In genomic region chr6:143329323-143329722, GRCh38 we compare ENCODE assay signal across 19 cellular contexts.
"Had no signal": no experiment of that assay in that cellular context is flagged by ENCODE, and none has a peak within 500 bp of the region (broad histone marks: within the 10 kb centered on the region; RNA-seq: fewer than 3 reads in every experiment).

No MANE protein-coding gene starts in this region.

- H3K27ac ChIP-seq: coronary artery, thyroid gland had no signal

- H3K4me1 Mint-ChIP-seq: activated CD4-positive, alpha-beta T cell treated with anti-CD3 and anti-CD28 coated beads, Interleukin-2, amount 10 ng/mL, durations not matched to agents 24 days and 14 days; activated naive CD8-positive, alpha-beta T cell treated with anti-CD3 and anti-CD28 coated beads, Interleukin-2, amount 10 ng/mL, durations not matched to agents 7 days and 5 days; central memory CD8-positive, alpha-beta T cell; nephron progenitor cell; stimulated activated naive B cell treated with anti-CD40 and anti-IgM and Interleukin-4, amounts not matched to agents 10 μg/mL and 1 μg/mL and 100 μg/mL, for 72 hours had no signal

- DNase-seq: activated CD4-positive, alpha-beta T cell treated with anti-CD3 and anti-CD28 coated beads, Interleukin-2, amount 10 ng/mL, durations not matched to agents 24 days and 14 days; activated CD4-positive, CD25-positive, alpha-beta regulatory T cell; activated CD8-positive, alpha-beta T cell treated with anti-CD3 and anti-CD28 coated beads, Interleukin-2, amount 10 ng/mL, durations not matched to agents 7 days and 5 days; activated naive CD4-positive, alpha-beta T cell treated with Interleukin-2 at 50 U/mL for 16 hours; activated naive CD8-positive, alpha-beta T cell treated with anti-CD3 and anti-CD28 coated beads, Interleukin-2, amount 10 ng/mL, durations not matched to agents 7 days and 5 days; activated T-cell treated with anti-CD3 and anti-CD28 coated beads, Interleukin-2, amount 50 U/mL, for 24 hours; hippocampal formation; islet precursor cell; nephron progenitor cell; occipital lobe; retina; stimulated activated naive B cell treated with anti-CD40 and anti-IgM and Interleukin-4, amounts not matched to agents 10 μg/mL and 1 μg/mL and 100 μg/mL, for 72 hours; T-helper 1 cell; T-helper 9 cell; thyroid gland had no signal

- H3K36me3 ChIP-seq: thyroid gland had no signal

- H3K27me3 Mint-ChIP-seq: activated CD4-positive, alpha-beta T cell treated with anti-CD3 and anti-CD28 coated beads, Interleukin-2, amount 10 ng/mL, durations not matched to agents 24 days and 14 days; activated naive CD8-positive, alpha-beta T cell treated with anti-CD3 and anti-CD28 coated beads, Interleukin-2, amount 10 ng/mL, durations not matched to agents 7 days and 5 days; activated T-cell treated with anti-CD3 and anti-CD28 coated beads, Interleukin-2, amount 50 U/mL, for 24 hours; brain; central memory CD8-positive, alpha-beta T cell; stimulated activated naive B cell treated with anti-CD40 and anti-IgM and Interleukin-4, amounts not matched to agents 10 μg/mL and 1 μg/mL and 100 μg/mL, for 72 hours had no signal

- H3K27ac Mint-ChIP-seq: activated CD4-positive, alpha-beta T cell treated with anti-CD3 and anti-CD28 coated beads, Interleukin-2, amount 10 ng/mL, durations not matched to agents 24 days and 14 days; activated CD8-positive, alpha-beta T cell treated with anti-CD3 and anti-CD28 coated beads, Interleukin-2, amount 10 ng/mL, durations not matched to agents 7 days and 5 days; activated naive CD8-positive, alpha-beta T cell treated with anti-CD3 and anti-CD28 coated beads, Interleukin-2, amount 10 ng/mL, durations not matched to agents 7 days and 5 days; activated T-cell treated with anti-CD3 and anti-CD28 coated beads, Interleukin-2, amount 50 U/mL, for 24 hours; activated T-helper 2 cell treated with anti-CD3 and anti-CD28 coated beads, Interferon-gamma antibody, Interleukin-2, Interleukin-4, amounts not matched to agents 10 μg/mL and 5 μg/mL and 100 μg/mL, durations not matched to agents 14 hours and 24 hours and 36 hours; brain; stimulated activated naive B cell treated with anti-CD40 and anti-IgM and Interleukin-4, amounts not matched to agents 10 μg/mL and 1 μg/mL and 100 μg/mL, for 72 hours had no signal

- H3K9me3 ChIP-seq: thyroid gland had no signal

- H3K9me3 Mint-ChIP-seq: activated CD4-positive, alpha-beta T cell treated with anti-CD3 and anti-CD28 coated beads, Interleukin-2, amount 10 ng/mL, durations not matched to agents 24 days and 14 days; activated T-cell treated with anti-CD3 and anti-CD28 coated beads, Interleukin-2, amount 50 U/mL, for 24 hours; activated T-helper 2 cell treated with anti-CD3 and anti-CD28 coated beads, Interferon-gamma antibody, Interleukin-2, Interleukin-4, amounts not matched to agents 10 μg/mL and 5 μg/mL and 100 μg/mL, durations not matched to agents 14 hours and 24 hours and 36 hours; central memory CD8-positive, alpha-beta T cell; nephron progenitor cell had no signal

- H3K4me3 ChIP-seq: coronary artery, thyroid gland had no signal

- H3K36me3 Mint-ChIP-seq: activated naive CD8-positive, alpha-beta T cell treated with anti-CD3 and anti-CD28 coated beads, Interleukin-2, amount 10 ng/mL, durations not matched to agents 7 days and 5 days; brain; stimulated activated naive B cell treated with anti-CD40 and anti-IgM and Interleukin-4, amounts not matched to agents 10 μg/mL and 1 μg/mL and 100 μg/mL, for 72 hours had no signal

- H3K4me3 Mint-ChIP-seq: activated CD4-positive, alpha-beta T cell treated with anti-CD3 and anti-CD28 coated beads, Interleukin-2, amount 10 ng/mL, durations not matched to agents 24 days and 14 days; activated CD8-positive, alpha-beta T cell treated with anti-CD3 and anti-CD28 coated beads, Interleukin-2, amount 10 ng/mL, durations not matched to agents 7 days and 5 days; activated naive CD8-positive, alpha-beta T cell treated with anti-CD3 and anti-CD28 coated beads, Interleukin-2, amount 10 ng/mL, durations not matched to agents 7 days and 5 days; activated T-cell treated with anti-CD3 and anti-CD28 coated beads, Interleukin-2, amount 50 U/mL, for 24 hours; brain; central memory CD8-positive, alpha-beta T cell; nephron progenitor cell; stimulated activated naive B cell treated with anti-CD40 and anti-IgM and Interleukin-4, amounts not matched to agents 10 μg/mL and 1 μg/mL and 100 μg/mL, for 72 hours had no signal

- H3K4me1 ChIP-seq: thyroid gland had no signal

- H3K27me3 ChIP-seq: thyroid gland had no signal

- ATAC-seq: activated CD8-positive, alpha-beta T cell treated with anti-CD3 and anti-CD28 coated beads, Interleukin-2, amount 10 ng/mL, durations not matched to agents 7 days and 5 days; stimulated activated naive B cell treated with anti-CD40 and anti-IgM and Interleukin-4, amounts not matched to agents 10 μg/mL and 1 μg/mL and 100 μg/mL, for 72 hours had no signal
